In genomic region chr16:87951550-87952538, GRCh38 we compare ENCODE assay signal across 8 cellular contexts. TPM values are rescaled to one million over a fixed set of nuclear protein-coding genes. Genes with fewer than 3 reads are reported as not detected.
A peak's percentile ranks its signal among the peaks of the same experiment; 100 is the strongest.
DNase-seq lines count a peak whose midpoint lies in the region; ATAC-seq and TF ChIP-seq lines count a peak whose summit lies in the region.

No MANE protein-coding gene starts in this region.

- no peaks in the 10 kb centered on the region for H3F3A ChIP-seq in GM23248 (ENCODE audit: insufficient read depth)
- no peaks in the 10 kb centered on the region for H3F3A ChIP-seq in OCI-LY1 (ENCODE audit: insufficient read depth, low read length)

- H3K36me3 ChIP-seq in GM23248 (ENCODE audit: low read depth) (no peaks in the 10 kb centered on the region; the same call in 1 of the 2 replicates), OCI-LY1 (ENCODE audit: insufficient read depth, low read length) (peaks cover 20% of the 10 kb centered on the region), mesodermal cell (ENCODE audit: control insufficient read depth, insufficient read depth, low read length) (peaks cover 15% of the 10 kb centered on the region), urinary bladder (ENCODE audit: insufficient read depth) (no peaks in the 10 kb centered on the region)

- peak overlapping the region; percentile 96 for H3K4me2 ChIP-seq in GM23248 (ENCODE audit: unreplicated experiment)
- peak overlapping the region; percentile 97 for H3K4me2 ChIP-seq in OCI-LY1 (ENCODE audit: low read length)

- TF ChIP-seq CTCF in GM12875 (IDR thresholded peaks at IDR 0.05; ENCODE audit: borderline replicate concordance, insufficient read depth, low read depth, low read length) (0 out of 2 replicates have a peak, but pooled peaks have one; percentile 13), OCI-LY1 (IDR thresholded peaks at IDR 0.05; ENCODE audit: low read length) (no peak; the same call in 1 of the 2 replicates)

- peaks cover 53% of the 10 kb centered on the region for H3K79me2 ChIP-seq in GM23248 (ENCODE audit: insufficient read depth)
- peaks cover 29% of the 10 kb centered on the region for H3K79me2 ChIP-seq in OCI-LY1 (ENCODE audit: insufficient read depth, low read length)

- H4K20me1 ChIP-seq in GM23248 (ENCODE audit: insufficient read depth) (no peaks in the 10 kb centered on the region), OCI-LY1 (ENCODE audit: insufficient read depth, low read length) (no peaks in the 10 kb centered on the region)

- H3K9me2 ChIP-seq in GM23248 (ENCODE audit: insufficient read depth), result no peaks in the 10 kb centered on the region
- no peaks in the 10 kb centered on the region for H3K9me2 ChIP-seq in OCI-LY1 (ENCODE audit: low read depth, low read length)

- H3K27ac ChIP-seq in GM23248 (peak overlapping the region; percentile 85), OCI-LY1 (ENCODE audit: low read depth, low read length, poor library complexity, severe bottlenecking) (peak overlapping the region; percentile 68), cingulate gyrus (ENCODE audit: low read depth, low read length) (peak overlapping the region; percentile 75), mesodermal cell (ENCODE audit: low read depth, low read length, severe bottlenecking) (peak overlapping the region; percentile 95), urinary bladder (ENCODE audit: low read depth) (peak overlapping the region; percentile 94)

- peak overlapping the region; percentile 75 for H3K4me3 ChIP-seq in GM12875 (ENCODE audit: low read depth, low read length)
- H3K4me3 ChIP-seq in GM23248, result peak overlapping the region; percentile 90
- H3K4me3 ChIP-seq in OCI-LY1 (ENCODE audit: low read depth, low read length, poor library complexity, severe bottlenecking), result peak overlapping the region; percentile 93
- peak overlapping the region; percentile 80 for H3K4me3 ChIP-seq in mesodermal cell (ENCODE audit: extremely low read depth, insufficient read depth, low read length, poor library complexity, severe bottlenecking)
- H3K4me3 ChIP-seq in urinary bladder (ENCODE audit: low read depth, low read length), result peak overlapping the region; percentile 94

- H2AFZ ChIP-seq in GM23248, result 0 out of 2 replicates have a peak overlapping the region, but pooled peaks have one; percentile 11
- H2AFZ ChIP-seq in OCI-LY1 (ENCODE audit: low read length), result no peak overlapping the region

- in situ Hi-C loops in GM23248 (cut with MboI), result no loop called here

- H3K4me1 ChIP-seq in GM23248 (ENCODE audit: insufficient read depth) (peaks cover 12% of the 10 kb centered on the region), OCI-LY1 (ENCODE audit: insufficient read depth, low read length, severe bottlenecking) (peaks cover 72% of the 10 kb centered on the region), mesodermal cell (ENCODE audit: control insufficient read depth, insufficient read depth, low read length, poor library complexity, severe bottlenecking) (peaks cover 22% of the 10 kb centered on the region), urinary bladder (ENCODE audit: insufficient read depth) (no peaks in the 10 kb centered on the region)

- 4% methylated on average over 47 to 52 of the region's 82 CpGs for WGBS in GM23248 (ENCODE audit: low coverage in 1 of 2, low lambda C conversion rate in 2 of 2, missing lambda C conversion rate in 2 of 2), 2 experiments
- WGBS in mesodermal cell (ENCODE audit: insufficient coverage in 2 of 2), 2 experiments, result 5% methylated on average over 38 to 43 of the region's 82 CpGs
- 2% methylated on average over 80 of the region's 82 CpGs for WGBS in urinary bladder

- ATAC-seq in HG02970 (IDR thresholded peaks at IDR 0.05; ENCODE audit: low FRiP score, unreplicated experiment), result no peak

- peak; percentile 52 for DNase-seq in GM23248
- DNase-seq in GM19240 (ENCODE audit: insufficient read length, low spot score), result no peak

- H3K9ac ChIP-seq in GM23248 (peak overlapping the region; percentile 100), OCI-LY1 (ENCODE audit: low read length) (peak overlapping the region; percentile 99)

- H3K9me3 ChIP-seq in GM23248 (ENCODE audit: low read depth) (no peaks in the 10 kb centered on the region), OCI-LY1 (ENCODE audit: low read length) (no peaks in the 10 kb centered on the region), mesodermal cell (ENCODE audit: control insufficient read depth, low read length) (no peaks in the 10 kb centered on the region)

- H3K27me3 ChIP-seq in GM23248 (replicated peaks; ENCODE audit: insufficient read depth), result no peaks in the 10 kb centered on the region
- no peaks in the 10 kb centered on the region for H3K27me3 ChIP-seq in OCI-LY1 (ENCODE audit: insufficient read depth, low read length)

RNA-seq across cellular contexts. Expression of gene BANP, which starts 0.6 kb away (rescaled TPM):
- total RNA-seq in GM23248 (2014; rRNA removed; shearing (Covaris generic)), result 14.3 and 14.8 TPM in 2 replicates
- polyA plus RNA-seq in GM23248 (2016; fragmentation: Nextera tagmentation; extraction: Ambion mirVana), result 14.8 and 15.9 TPM in 2 replicates
- polyA plus RNA-seq in mesodermal cell (2013, experiment 1 of 2), result 20.1 TPM
- polyA plus RNA-seq in mesodermal cell (2013, experiment 2 of 2), result 15.7 TPM
- total RNA-seq in urinary bladder, result 36.6 TPM
- polyA plus RNA-seq in urinary bladder, result 13.8 TPM

RNA-seq across cellular contexts. Expression of gene CA5A, which starts 15.5 kb away (rescaled TPM):
- total RNA-seq in GM23248 (2014; rRNA removed; shearing (Covaris generic)), result not detected in 2 replicates
- not detected in 2 replicates for polyA plus RNA-seq in GM23248 (2016; fragmentation: Nextera tagmentation; extraction: Ambion mirVana)
- polyA plus RNA-seq in mesodermal cell (2013, experiment 1 of 2), result not detected
- not detected for polyA plus RNA-seq in mesodermal cell (2013, experiment 2 of 2)
- total RNA-seq in urinary bladder, result not detected
- not detected for polyA plus RNA-seq in urinary bladder
